In the genomic region with DNA sequence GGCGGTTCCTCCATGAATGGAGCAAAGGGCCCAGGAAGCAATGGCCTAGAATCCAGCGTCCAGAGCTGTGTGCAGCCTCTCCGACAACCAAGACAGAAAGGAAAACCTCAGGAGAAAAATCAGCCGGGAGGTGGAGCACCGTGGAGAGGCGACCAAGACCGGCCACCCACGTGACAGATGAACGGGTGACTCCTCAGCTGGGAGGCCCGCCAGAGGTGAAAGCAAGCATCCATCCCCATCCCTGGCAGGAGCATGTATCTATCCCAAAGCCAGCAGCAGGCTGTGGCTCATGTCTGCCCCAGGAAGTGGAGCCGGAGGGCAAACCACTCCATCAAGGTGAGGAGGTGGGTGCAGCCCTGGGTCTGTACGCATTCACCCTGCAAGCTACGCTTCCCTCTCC, we compare ENCODE assay signal across 19 cellular contexts. TPM values are rescaled to one million over a fixed set of nuclear protein-coding genes. Genes with fewer than 3 reads are reported as not detected.
DNase-seq lines count a peak whose midpoint lies in the region; ATAC-seq and TF ChIP-seq lines count a peak whose summit lies in the region.
"Had no signal": no experiment of that assay in that cellular context is flagged by ENCODE, and none has a peak within 500 bp of the region (broad histone marks: within the 10 kb centered on the region; RNA-seq: fewer than 3 reads in every experiment).

No MANE protein-coding gene starts in this region.

- peak overlapping the region in 10 of 11 experiments; percentile 67 to 88 (median 76); a peak in 13 of 22 replicates for H3K4me2 ChIP-seq in BLaER1 treated with 17β-estradiol and CSF1 and Interleukin-3, amounts not matched to agents 10 nM and 100 nM
- no peak overlapping the region for H3K4me2 ChIP-seq in osteoblast (ENCODE audit: insufficient read depth, low read length)

- H3K27ac ChIP-seq in BLaER1 treated with 17β-estradiol and CSF1 and Interleukin-3, amounts not matched to agents 10 nM and 100 nM = no peak overlapping the region
- H3K27ac ChIP-seq in adrenal gland (peak overlapping the region in 1 of 5 donors; percentile 29), osteoblast (ENCODE audit: low read depth, low read length) (peak overlapping the region; percentile 88)
- H3K27ac ChIP-seq: Peyer's patch had no signal

- no peaks in the 10 kb centered on the region for H3K36me3 ChIP-seq in BLaER1 treated with 17β-estradiol and CSF1 and Interleukin-3, amounts not matched to agents 10 nM and 100 nM
- H3K36me3 ChIP-seq in adrenal gland (replicated peaks in 1 of 2) = no peaks in the 10 kb centered on the region
- no peaks in the 10 kb centered on the region for H3K36me3 ChIP-seq in osteoblast (ENCODE audit: insufficient read depth, low read length)
- H3K36me3 ChIP-seq: Peyer's patch had no signal

- ATAC-seq in GM21381 (IDR thresholded peaks at IDR 0.05; ENCODE audit: unreplicated experiment) = no peak

- H3K4me3 ChIP-seq in BLaER1 treated with 17β-estradiol and CSF1 and Interleukin-3, amounts not matched to agents 10 nM and 100 nM = no peak overlapping the region
- H3K4me3 ChIP-seq in adrenal gland (no peak overlapping the region), osteoblast (ENCODE audit: insufficient read depth, low read length) (no peak overlapping the region)
- H3K4me3 ChIP-seq: Peyer's patch had no signal

- no peak for TF ChIP-seq POLR2A in adrenal gland (IDR thresholded peaks at IDR 0.05)

- H4K20me1 ChIP-seq in BLaER1 treated with 17β-estradiol and CSF1 and Interleukin-3, amounts not matched to agents 10 nM and 100 nM = 0 out of 22 replicates have a peak, but pooled peaks cover 0 to 7% (median 0%) of the 10 kb centered on the region in 11 experiments
- H4K20me1 ChIP-seq in osteoblast (ENCODE audit: insufficient read depth, low read length) = no peaks in the 10 kb centered on the region

- intact Hi-C loops in adrenal gland (cut with DNase I) = no loop called here

- peaks cover 6% of the 10 kb centered on the region for H3K79me2 ChIP-seq in osteoblast (ENCODE audit: insufficient read depth, low read length)

- no peak overlapping the region for H2AFZ ChIP-seq in osteoblast (ENCODE audit: low read length)

- H3K9ac ChIP-seq in BLaER1 treated with 17β-estradiol and CSF1 and Interleukin-3, amounts not matched to agents 10 nM and 100 nM = no peak overlapping the region

- H3K9me3 ChIP-seq in BLaER1 treated with 17β-estradiol and CSF1 and Interleukin-3, amounts not matched to agents 10 nM and 100 nM (replicated peaks in 1 of 11) = 0 out of 22 replicates have a peak, but pooled peaks cover 0 to 4% (median 0%) of the 10 kb centered on the region in 11 experiments
- no peaks in the 10 kb centered on the region for H3K9me3 ChIP-seq in adrenal gland (replicated peaks in 1 of 3)
- H3K9me3 ChIP-seq in osteoblast (ENCODE audit: low read depth, low read length) = no peaks in the 10 kb centered on the region
- H3K9me3 ChIP-seq: Peyer's patch had no signal

- DNase-seq in adrenal gland (peak in 6 of 7 donors; percentile 20 to 57 (median 35)), osteoblast (ENCODE audit: insufficient read length, low spot score, missing footprints) (no peak), amniotic stem cell (lab: John Stamatoyannopoulos, UW) (no peak), DMS 273 treated with DMSO at 0.1 percent for 48 hours (lab: John Stamatoyannopoulos, UW) (no peak), GM20000 (ENCODE audit: low spot score) (no peak)
- DNase-seq: AML-193; CD4-positive, alpha-beta T cell; DND-41; GDM1; GOT3; Karpas-422; NCI-H1417 treated with DMSO at 0.1 percent for 48 hours; NCI-H2029; NCI-H2171 treated with DMSO at 0.1 percent for 48 hours; Peyer's patch; SIG-M5 had no signal

- H3K4me1 ChIP-seq in BLaER1 treated with 17β-estradiol and CSF1 and Interleukin-3, amounts not matched to agents 10 nM and 100 nM = peaks cover 28 to 43% (median 38%) of the 10 kb centered on the region in 10 experiments
- H3K4me1 ChIP-seq in adrenal gland (replicated peaks in 1 of 2) (no peaks in the 10 kb centered on the region), osteoblast (ENCODE audit: insufficient read depth, low read length) (peaks cover 32% of the 10 kb centered on the region)
- H3K4me1 ChIP-seq: Peyer's patch had no signal

- no peaks in the 10 kb centered on the region for H3K27me3 ChIP-seq in BLaER1 treated with 17β-estradiol and CSF1 and Interleukin-3, amounts not matched to agents 10 nM and 100 nM
- H3K27me3 ChIP-seq in adrenal gland = no peaks in the 10 kb centered on the region
- no peaks in the 10 kb centered on the region for H3K27me3 ChIP-seq in osteoblast (ENCODE audit: insufficient read depth, low read length)
- H3K27me3 ChIP-seq: Peyer's patch had no signal

- 55 to 66% (median 62%) methylated on average over 10 to 13 of the region's 13 CpGs for WGBS in adrenal gland, 4 donors

- TF ChIP-seq CTCF in LNCAP (IDR thresholded peaks at IDR 0.05) = peak; percentile 18; the same call in 1 of the 2 replicates
- TF ChIP-seq CTCF in adrenal gland (IDR thresholded peaks at IDR 0.05) = no peak
- TF ChIP-seq CTCF in osteoblast (IDR thresholded peaks at IDR 0.05; ENCODE audit: extremely low read depth, low read depth, low read length) = no peak
- TF ChIP-seq CTCF in GM20000 (IDR thresholded peaks at IDR 0.05; ENCODE audit: extremely low read depth, missing control alignments) = no peak

RNA-seq across cellular contexts. Expression of a gene that starts 52.1 kb away (rescaled TPM):
- total RNA-seq in adrenal gland = 1 to 10 TPM in 3 of 8 donors, under 1 TPM in 5; 0.18 to 2.1 (median 0.77) TPM
- under 1 TPM; 0.31 to 0.88 (median 0.61) TPM for polyA plus RNA-seq in adrenal gland
- 2.5 and 3.2 TPM in 2 replicates for total RNA-seq in osteoblast
- total RNA-seq: CD4-positive, alpha-beta T cell had no signal

Comparison
In these comparisons a context has a peak if more than half of its experiments do, and no peak if none do; other contexts are left out.
1. DNase-seq: peak in adrenal gland (6 of 7); none in osteoblast (single experiment), amniotic stem cell (single experiment), DMS 273 treated with DMSO at 0.1 percent for 48 hours (single experiment) and GM20000 (single experiment).